Comparison of ENCODE assay signal across 9 cellular contexts in the genomic region with DNA sequence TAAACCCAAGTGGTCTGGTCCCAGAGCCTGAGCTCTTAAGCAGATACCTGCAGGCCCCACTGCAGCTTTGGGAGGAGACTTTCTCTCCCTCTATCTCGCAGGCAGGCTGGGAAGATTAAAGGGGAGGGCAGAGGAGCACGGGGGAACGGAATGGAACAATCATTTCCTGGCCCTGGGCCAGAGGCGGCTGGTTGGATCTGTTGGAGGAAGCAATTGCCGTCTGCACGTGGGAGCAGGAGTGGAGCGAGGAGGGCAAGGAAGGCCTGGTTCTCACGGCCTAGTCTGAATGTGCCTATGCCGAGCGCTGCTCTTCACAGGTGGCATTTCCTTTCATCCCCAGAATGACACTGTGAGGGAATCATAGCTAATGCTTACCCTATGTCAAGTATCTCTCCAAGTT. TPM values are rescaled to one million over a fixed set of nuclear protein-coding genes. Genes with fewer than 3 reads are reported as not detected.
DNase-seq lines count a peak whose midpoint lies in the region; ATAC-seq and TF ChIP-seq lines count a peak whose summit lies in the region.
"Had no signal": no experiment of that assay in that cellular context is flagged by ENCODE, and none has a peak within 500 bp of the region (broad histone marks: within the 10 kb centered on the region; RNA-seq: fewer than 3 reads in every experiment).

No MANE protein-coding gene starts in this region.

- TF ChIP-seq POLR2A in Peyer's patch (IDR thresholded peaks at IDR 0.05), result no peak

- no peak for ATAC-seq in GM21737 (IDR thresholded peaks at IDR 0.05; ENCODE audit: unreplicated experiment)
- no peak for ATAC-seq in GM21360 (IDR thresholded peaks at IDR 0.05; ENCODE audit: unreplicated experiment)

- H3K4me3 ChIP-seq in HUES48 (ENCODE audit: low read depth, low read length) (no peak overlapping the region), Peyer's patch (no peak overlapping the region)

- CTCF ChIA-PET in Calu3 (lab: Charles Lee), result no interaction called here

- peaks cover 24% of the 10 kb centered on the region for H3K27me3 Mint-ChIP-seq in Calu3 (ENCODE audit: unreplicated experiment)

- peaks cover 12% of the 10 kb centered on the region for H3K4me1 ChIP-seq in HUES48 (ENCODE audit: control insufficient read depth, insufficient read depth, low read length)
- H3K4me1 ChIP-seq in Peyer's patch, result peaks cover 0 to 8% (median 0%) of the 10 kb centered on the region in 4 donors

- no peak overlapping the region for H3K27ac Mint-ChIP-seq in Calu3 (ENCODE audit: unreplicated experiment)

- BruUV-seq in Calu3 (replicated peaks; lab: Mats Ljungman, UMichigan), result no TSS peak

- no peaks in the 10 kb centered on the region for H3K36me3 Mint-ChIP-seq in Calu3 (ENCODE audit: insufficient read depth, unreplicated experiment)

- H3K9ac ChIP-seq in HUES48 (ENCODE audit: low read depth, low read length), result no peak overlapping the region

- no peaks in the 10 kb centered on the region for H3K4me1 Mint-ChIP-seq in Calu3 (ENCODE audit: low read depth, unreplicated experiment)

- no peaks in the 10 kb centered on the region for H3K27me3 ChIP-seq in HUES48 (ENCODE audit: control insufficient read depth, insufficient read depth, low read length)
- H3K27me3 ChIP-seq in Peyer's patch, result no peaks in the 10 kb centered on the region

- no peaks in the 10 kb centered on the region for H3K36me3 ChIP-seq in HUES48 (ENCODE audit: control insufficient read depth, insufficient read depth, low read length)
- no peaks in the 10 kb centered on the region for H3K36me3 ChIP-seq in Peyer's patch

- no peaks in the 10 kb centered on the region for H3K9me3 Mint-ChIP-seq in Calu3 (ENCODE audit: low read depth, unreplicated experiment)

- H3K27ac ChIP-seq in HUES48 (ENCODE audit: low read depth, low read length) (peak overlapping the region; percentile 42), Peyer's patch (no peak overlapping the region)

- H3K9me3 ChIP-seq in HUES48 (ENCODE audit: control insufficient read depth, insufficient read depth, low read length) (no peaks in the 10 kb centered on the region), Peyer's patch (no peaks in the 10 kb centered on the region)

- H3K4me3 Mint-ChIP-seq in Calu3 (ENCODE audit: low read depth, unreplicated experiment), result no peak overlapping the region

- intact Hi-C loops in Calu3 (cut with micrococcal nuclease; ENCODE audit: unreplicated experiment), result no loop called here

- DNase-seq in Peyer's patch (peak in 2 of 3 donors; percentile 75 to 82), glomerular endothelial cell (ENCODE audit: extremely low read depth, low read depth, low spot score) (peak; percentile 39), putamen (ENCODE audit: low spot score) (peak; percentile 50), Calu3 (no peak)
- no peak for DNase-seq in activated naive CD4-positive, alpha-beta T cell treated with Interleukin-2 at 50 U/mL for 16 hours
- DNase-seq: activated CD4-positive, alpha-beta T cell treated with anti-CD3 and anti-CD28 coated beads for 1 hour had no signal

- TF ChIP-seq CTCF in Peyer's patch (IDR thresholded peaks at IDR 0.05) (no peak), Calu3 (IDR thresholded peaks at IDR 0.05; ENCODE audit: unreplicated experiment) (no peak)

RNA-seq across cellular contexts. Expression of gene NKAIN1, which starts 23.7 kb away (rescaled TPM):
- total RNA-seq in Peyer's patch (not detected), glomerular endothelial cell (0.15 TPM in 1 of 2 replicates, not detected in the other), Calu3 (2022) (not detected in 2 replicates)

Comparison
In these comparisons a context has a peak if more than half of its experiments do, and no peak if none do; other contexts are left out.
1. DNase-seq: peak in Peyer's patch (2 of 3), glomerular endothelial cell (single experiment) and putamen (single experiment); none in activated naive CD4-positive, alpha-beta T cell treated with Interleukin-2 at 50 U/mL for 16 hours (single experiment) and Calu3 (single experiment).